In genomic region chr2:63849381-63850203, GRCh38 we compare ENCODE assay signal across 1 cellular context.
TF ChIP-seq lines count a peak whose summit lies in the region.

No MANE protein-coding gene starts in this region.

TF ChIP-seq in A549, 52 proteins besides CTCF, POLR2A, EP300 and RAD21 (continued from another document):
- TF ChIP-seq REST (IDR thresholded peaks at IDR 0.05): no peak
- no peak for TF ChIP-seq EHF (CRISPR knock-in tag; IDR thresholded peaks at IDR 0.05)
- TF ChIP-seq JUN (IDR thresholded peaks at IDR 0.05): no peak
- no peak for TF ChIP-seq RNF2 (IDR thresholded peaks at IDR 0.05; ENCODE audit: borderline replicate concordance, low read depth)
- TF ChIP-seq FOXS1 (CRISPR knock-in tag; IDR thresholded peaks at IDR 0.05): no peak
- no peak for TF ChIP-seq NPAS2 (CRISPR knock-in tag; IDR thresholded peaks at IDR 0.05; ENCODE audit: borderline replicate concordance)
- TF ChIP-seq SREBF2 (IDR thresholded peaks at IDR 0.05): no peak
- no peak for TF ChIP-seq MAX (IDR thresholded peaks at IDR 0.05)
- no peak for TF ChIP-seq ATOH8 (CRISPR knock-in tag; IDR thresholded peaks at IDR 0.05; ENCODE audit: low read depth)
- no peak for TF ChIP-seq BCL3 (IDR thresholded peaks at IDR 0.05)
- no peak for TF ChIP-seq MAFK (IDR thresholded peaks at IDR 0.05; ENCODE audit: partially characterized antibody)
- TF ChIP-seq ELK1 (IDR thresholded peaks at IDR 0.05; ENCODE audit: low read depth, low read length): no peak
- no peak for TF ChIP-seq MAZ (IDR thresholded peaks at IDR 0.05; ENCODE audit: borderline replicate concordance, low read depth, low read length)
- TF ChIP-seq ZNF302 (CRISPR knock-in tag; IDR thresholded peaks at IDR 0.05): no peak
- no peak for TF ChIP-seq NFE2L2 (conservative IDR thresholded peaks at IDR 0.05; ENCODE audit: low read length)
- TF ChIP-seq E2F6 (IDR thresholded peaks at IDR 0.05; ENCODE audit: borderline replicate concordance, low read depth): no peak
- no peak for TF ChIP-seq CHD2 (IDR thresholded peaks at IDR 0.05; ENCODE audit: low read length, partially characterized antibody)
- TF ChIP-seq ZC3H11A (IDR thresholded peaks at IDR 0.05): no peak
